ENCODE assay signal across 8 cellular contexts in the genomic region with DNA sequence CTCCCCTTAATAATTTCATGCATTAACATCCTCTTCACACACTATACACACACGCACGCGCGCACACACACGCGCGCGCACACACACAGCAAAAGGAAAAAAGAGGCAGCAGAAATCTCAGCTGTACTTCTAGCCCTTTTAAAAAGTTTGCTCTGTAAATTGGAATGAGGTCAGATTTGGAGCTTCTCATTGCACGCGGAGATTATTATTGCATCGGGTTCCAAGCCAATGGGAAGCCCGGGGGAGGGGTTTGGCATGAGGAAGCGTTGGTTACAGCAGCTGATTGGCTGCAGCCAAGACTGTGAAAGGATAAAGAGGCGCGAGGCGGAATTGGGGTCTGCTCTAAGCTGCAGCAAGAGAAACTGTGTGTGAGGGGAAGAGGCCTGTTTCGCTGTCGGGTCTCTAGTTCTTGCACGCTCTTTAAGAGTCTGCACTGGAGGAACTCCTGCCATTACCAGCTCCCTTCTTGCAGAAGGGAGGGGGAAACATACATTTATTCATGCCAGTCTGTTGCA. TPM values are rescaled to one million over a fixed set of nuclear protein-coding genes. Genes with fewer than 3 reads are reported as not detected.
DNase-seq lines count a peak whose midpoint lies in the region; ATAC-seq and TF ChIP-seq lines count a peak whose summit lies in the region.

A gene (plus strand): TSS at position 340 of the 515 bp plus-strand sequence. CDS start 784 bp downstream, outside the sequence.

- TF ChIP-seq CTCF in GM13976 (IDR thresholded peaks at IDR 0.05; ENCODE audit: borderline replicate concordance, control extremely low read depth, extremely low read depth, insufficient read depth, missing control alignments), result no peak

- H3K36me3 ChIP-seq in SJCRH30, result peaks cover 25% of the 10 kb centered on the region

- H3K9me3 ChIP-seq in SJCRH30 (replicated peaks), result no peaks in the 10 kb centered on the region

- DNase-seq in GM13976 (ENCODE audit: low spot score) (peak; percentile 88), NAMALWA (ENCODE audit: low spot score) (peak; percentile 96), SJCRH30 (peak; percentile 94 to 96), amniotic epithelial cell (ENCODE audit: low read depth) (peak; percentile 96), Right ventricle myocardium superior (peak; percentile 94), occipital lobe (lab: John Stamatoyannopoulos, UW) (peak; percentile 79), NK-92 (lab: John Stamatoyannopoulos, UW; ENCODE audit: unreplicated experiment) (no peak)

- intact Hi-C loops in Right ventricle myocardium superior (cut with DNase I), result loop anchor here (10.0 kb wide), 3 partner anchors 341 to 1851 kb away; no protein-coding TSS in a partner anchor

- H3K4me1 ChIP-seq in SJCRH30, result no peaks in the 10 kb centered on the region

- ATAC-seq in HG02623 (IDR thresholded peaks at IDR 0.05; ENCODE audit: unreplicated experiment), result peak; percentile 63
- peak; percentile 82 for ATAC-seq in Right ventricle myocardium superior (ENCODE audit: poor library complexity)

- H3K4me3 ChIP-seq in SJCRH30, result peak within 1 kb of the TSS; percentile 94

- H3K27me3 ChIP-seq in SJCRH30, result no peaks in the 10 kb centered on the region

- in situ Hi-C loops in GM13976 (cut with MboI; ENCODE audit: low sequenced_read_pairs, unreplicated experiment), result loop anchor here (25.0 kb wide), 2 partner anchors 656 to 731 kb away; no protein-coding TSS in a partner anchor

- H3K27ac ChIP-seq in SJCRH30, result peak within 1 kb of the TSS; percentile 91

RNA-seq across cellular contexts. Expression of the gene that starts here (rescaled TPM):
- 33.9 and 37.2 TPM in 2 replicates for total RNA-seq in SJCRH30 (2014; rRNA removed; shearing (Covaris generic))
- total RNA-seq in Right ventricle myocardium superior, result 6.2 TPM
- 370 TPM for total RNA-seq in occipital lobe
